ENCODE assay signal across 38 cellular contexts in the genomic region with DNA sequence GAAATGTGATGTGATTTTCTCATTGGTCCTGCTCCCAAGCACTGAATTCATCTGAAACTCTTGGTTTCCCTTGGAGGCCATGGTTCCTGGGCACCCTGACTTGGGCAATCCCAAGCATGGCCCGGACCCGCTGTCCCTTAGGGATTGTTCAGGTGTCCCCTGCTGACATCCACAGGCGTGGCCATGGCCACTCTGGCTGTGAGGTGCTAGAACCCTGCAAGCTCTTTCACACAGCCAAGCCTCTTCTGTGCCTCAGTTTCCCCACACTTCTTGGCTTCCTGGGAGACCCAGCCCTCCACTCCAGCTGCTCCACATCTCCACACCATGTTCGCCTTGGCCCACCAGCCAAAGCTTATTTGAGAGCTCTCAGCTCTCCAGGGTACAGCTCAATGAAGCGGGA. TPM values are rescaled to one million over a fixed set of nuclear protein-coding genes. Genes with fewer than 3 reads are reported as not detected.
"Had no signal": no experiment of that assay in that cellular context is flagged by ENCODE, and none has a peak within 500 bp of the region (broad histone marks: within the 10 kb centered on the region; RNA-seq: fewer than 3 reads in every experiment).

No MANE protein-coding gene starts in this region.

- H3K4me3 Mint-ChIP-seq: activated B cell treated with CpG ODN at 0.5 μM for 24 hours; activated CD4-positive, alpha-beta memory T cell treated with anti-CD3 and anti-CD28 coated beads for 36 hours; activated CD4-positive, alpha-beta T cell treated with anti-CD3 and anti-CD28 coated beads, Interleukin-2, amount 10 ng/mL, durations not matched to agents 24 days and 14 days; activated CD8-positive, alpha-beta T cell treated with anti-CD3 and anti-CD28 coated beads for 36 hours; activated naive CD4-positive, alpha-beta T cell treated with anti-CD3 and anti-CD28 coated beads for 36 hours; activated naive CD8-positive, alpha-beta T cell treated with anti-CD3 and anti-CD28 coated beads for 36 hours; activated T-cell treated with anti-CD3 and anti-CD28 coated beads, Interleukin-2, amount 50 U/mL, for 4 hours; activated T-cell treated with anti-CD3 and anti-CD28 coated beads, Interleukin-2, amount 50 U/mL, for 72 hours; activated T-helper 1 cell treated with anti-CD3 and anti-CD28 coated beads, Interleukin-12 subunit alpha, Interleukin-12 subunit beta, Interleukin-2, Interleukin-4 antibody, amounts not matched to agents 30 ng/mL and 10 ng/mL and 1 ng/mL, durations not matched to agents 14 hours and 24 hours and 36 hours; activated T-helper 17 cell treated with anti-CD3 and anti-CD28 coated beads, Interleukin-2, amount 50 U/mL, for 72 hours; T-helper 1 cell treated with Interleukin-12 subunit alpha and Interleukin-12 subunit beta and Interleukin-4 antibody, amounts not matched to agents 30 μg/mL and 1 μg/mL, for 36 hours; T-helper 2 cell treated with Interferon-gamma antibody and Interleukin-4, amounts not matched to agents 5 μg/mL and 100 μg/mL, for 36 hours had no signal

- H3K27ac Mint-ChIP-seq: activated B cell treated with CpG ODN at 0.5 μM for 24 hours; activated CD4-positive, alpha-beta memory T cell treated with anti-CD3 and anti-CD28 coated beads for 36 hours; activated CD4-positive, alpha-beta T cell treated with anti-CD3 and anti-CD28 coated beads, Interleukin-2, amount 10 ng/mL, durations not matched to agents 24 days and 14 days; activated CD8-positive, alpha-beta T cell treated with anti-CD3 and anti-CD28 coated beads for 36 hours; activated naive CD4-positive, alpha-beta T cell treated with anti-CD3 and anti-CD28 coated beads for 36 hours; activated naive CD4-positive, alpha-beta T cell treated with anti-CD3 and anti-CD28 coated beads, Interleukin-2, amount 50 U/mL, for 72 hours; activated naive CD8-positive, alpha-beta T cell treated with anti-CD3 and anti-CD28 coated beads for 36 hours; activated T-cell treated with anti-CD3 and anti-CD28 coated beads, Interleukin-2, amount 50 U/mL, for 72 hours; activated T-helper 1 cell treated with anti-CD3 and anti-CD28 coated beads, Interleukin-12 subunit alpha, Interleukin-12 subunit beta, Interleukin-2, Interleukin-4 antibody, amounts not matched to agents 30 ng/mL and 10 ng/mL and 1 ng/mL, durations not matched to agents 14 hours and 24 hours and 36 hours; activated T-helper 17 cell treated with anti-CD3 and anti-CD28 coated beads, Interleukin-2, amount 50 U/mL, for 72 hours; T-helper 1 cell treated with Interleukin-12 subunit alpha and Interleukin-12 subunit beta and Interleukin-4 antibody, amounts not matched to agents 30 μg/mL and 1 μg/mL, for 36 hours; T-helper 2 cell treated with Interferon-gamma antibody and Interleukin-4, amounts not matched to agents 5 μg/mL and 100 μg/mL, for 36 hours had no signal

- H3K36me3 Mint-ChIP-seq: activated CD4-positive, alpha-beta memory T cell treated with anti-CD3 and anti-CD28 coated beads for 36 hours; activated naive CD4-positive, alpha-beta T cell treated with anti-CD3 and anti-CD28 coated beads, Interleukin-2, amount 50 U/mL, for 72 hours; activated naive CD8-positive, alpha-beta T cell treated with anti-CD3 and anti-CD28 coated beads for 36 hours had no signal

- H3K27me3 ChIP-seq: adrenal gland, body of pancreas, brain microvascular endothelial cell, breast epithelium had no signal

- H3K27me3 Mint-ChIP-seq: activated CD4-positive, alpha-beta memory T cell treated with anti-CD3 and anti-CD28 coated beads for 36 hours had no signal

- H3K9me3 ChIP-seq: adrenal gland, body of pancreas, breast epithelium had no signal

- H3K9me3 Mint-ChIP-seq: activated B cell treated with CpG ODN at 0.5 μM for 24 hours; activated CD4-positive, alpha-beta memory T cell treated with anti-CD3 and anti-CD28 coated beads for 36 hours; activated CD4-positive, alpha-beta T cell treated with anti-CD3 and anti-CD28 coated beads, Interleukin-2, amount 10 ng/mL, durations not matched to agents 24 days and 14 days; activated CD8-positive, alpha-beta T cell treated with anti-CD3 and anti-CD28 coated beads for 36 hours; activated naive CD4-positive, alpha-beta T cell treated with anti-CD3 and anti-CD28 coated beads for 36 hours; activated naive CD4-positive, alpha-beta T cell treated with anti-CD3 and anti-CD28 coated beads, Interleukin-2, amount 50 U/mL, for 72 hours; activated naive CD8-positive, alpha-beta T cell treated with anti-CD3 and anti-CD28 coated beads for 36 hours; activated T-cell treated with anti-CD3 and anti-CD28 coated beads, Interleukin-2, amount 50 U/mL, for 4 hours; activated T-cell treated with anti-CD3 and anti-CD28 coated beads, Interleukin-2, amount 50 U/mL, for 72 hours; activated T-helper 1 cell treated with anti-CD3 and anti-CD28 coated beads, Interleukin-12 subunit alpha, Interleukin-12 subunit beta, Interleukin-2, Interleukin-4 antibody, amounts not matched to agents 30 ng/mL and 10 ng/mL and 1 ng/mL, durations not matched to agents 14 hours and 24 hours and 36 hours; activated T-helper 17 cell treated with anti-CD3 and anti-CD28 coated beads, Interleukin-2, amount 50 U/mL, for 72 hours; T-helper 1 cell treated with Interleukin-12 subunit alpha and Interleukin-12 subunit beta and Interleukin-4 antibody, amounts not matched to agents 30 μg/mL and 1 μg/mL, for 36 hours had no signal

- H3K27ac ChIP-seq: adrenal gland, body of pancreas, brain microvascular endothelial cell, breast epithelium, VCaP had no signal

- H3K4me3 ChIP-seq: adrenal gland, body of pancreas, breast epithelium had no signal

- H3K4me1 Mint-ChIP-seq: activated CD4-positive, alpha-beta T cell treated with anti-CD3 and anti-CD28 coated beads, Interleukin-2, amount 10 ng/mL, durations not matched to agents 24 days and 14 days; activated naive CD8-positive, alpha-beta T cell treated with anti-CD3 and anti-CD28 coated beads for 36 hours; activated T-helper 17 cell treated with anti-CD3 and anti-CD28 coated beads, Interleukin-2, amount 50 U/mL, for 72 hours had no signal

- DNase-seq: activated B cell treated with CpG ODN at 0.5 μM for 24 hours; activated CD4-positive, alpha-beta memory T cell treated with anti-CD3 and anti-CD28 coated beads for 36 hours; activated CD4-positive, alpha-beta T cell treated with anti-CD3 and anti-CD28 coated beads for 4 hours; activated CD4-positive, alpha-beta T cell treated with anti-CD3 and anti-CD28 coated beads, Interleukin-2, amount 10 ng/mL, durations not matched to agents 24 days and 14 days; activated CD4-positive, alpha-beta T cell treated with anti-CD3 and anti-CD28 coated beads, Interleukin-2, amount 50 U/mL, for 1 hour; activated CD4-positive, alpha-beta T cell treated with anti-CD3 and anti-CD28 coated beads, Interleukin-2, amount 50 U/mL, for 4 hours; activated CD4-positive, CD25-positive, alpha-beta regulatory T cell treated with anti-CD3 and anti-CD28 coated beads, Interleukin-2, amount 50 U/mL, for 72 hours; activated CD8-positive, alpha-beta memory T cell treated with anti-CD3 and anti-CD28 coated beads, Interleukin-2, amount 50 U/mL, for 4 hours; activated CD8-positive, alpha-beta T cell treated with anti-CD3 and anti-CD28 coated beads for 36 hours; activated effector memory CD4-positive, alpha-beta T cell treated with anti-CD3 and anti-CD28 coated beads, Interleukin-2, amount 50 U/mL, for 16 hours; activated gamma-delta T cell treated with Interleukin-2 at 50 U/mL for 16 hours; activated naive CD4-positive, alpha-beta T cell; activated naive CD4-positive, alpha-beta T cell treated with anti-CD3 and anti-CD28 coated beads for 36 hours; activated naive CD4-positive, alpha-beta T cell treated with anti-CD3 and anti-CD28 coated beads, Interleukin-2, amount 50 U/mL, for 16 hours; activated naive CD8-positive, alpha-beta T cell treated with anti-CD3 and anti-CD28 coated beads for 36 hours; activated T-cell treated with anti-CD3 and anti-CD28 coated beads for 4 hours; activated T-cell treated with anti-CD3 and anti-CD28 coated beads, Interleukin-2, amount 50 U/mL, for 1 hour; activated T-cell treated with anti-CD3 and anti-CD28 coated beads, Interleukin-2, amount 50 U/mL, for 4 hours; activated T-cell treated with anti-CD3 and anti-CD28 coated beads, Interleukin-2, amount 50 U/mL, for 72 hours; adrenal gland; amniotic stem cell; body of pancreas; brain microvascular endothelial cell; central memory CD4-positive, alpha-beta T cell; T-helper 1 cell; T-helper 2 cell; T-helper 9 cell had no signal

- H3K36me3 ChIP-seq: adrenal gland, brain microvascular endothelial cell, breast epithelium had no signal

RNA-seq across cellular contexts. Expression of a gene that starts 12.0 kb away (rescaled TPM):
- total RNA-seq: activated B cell treated with CpG ODN at 0.5 μM for 24 hours; activated CD4-positive, alpha-beta memory T cell treated with anti-CD3 and anti-CD28 coated beads for 36 hours; activated CD4-positive, alpha-beta T cell treated with anti-CD3 and anti-CD28 coated beads, Interleukin-2, amount 10 ng/mL, durations not matched to agents 24 days and 14 days; activated CD8-positive, alpha-beta memory T cell treated with anti-CD3 and anti-CD28 coated beads for 36 hours; activated CD8-positive, alpha-beta T cell treated with anti-CD3 and anti-CD28 coated beads for 36 hours; activated naive CD4-positive, alpha-beta T cell treated with anti-CD3 and anti-CD28 coated beads for 36 hours; activated naive CD8-positive, alpha-beta T cell treated with anti-CD3 and anti-CD28 coated beads for 36 hours; activated T-cell treated with anti-CD3 and anti-CD28 coated beads, Interleukin-2, amount 50 U/mL, for 72 hours; activated T-helper 1 cell treated with anti-CD3 and anti-CD28 coated beads, Interleukin-12 subunit alpha, Interleukin-12 subunit beta, Interleukin-2, Interleukin-4 antibody, amounts not matched to agents 30 ng/mL and 10 ng/mL and 1 ng/mL, durations not matched to agents 14 hours and 24 hours and 36 hours; astrocyte had no signal

RNA-seq across cellular contexts. Expression of a gene that starts 58.4 kb away (rescaled TPM):
- total RNA-seq: activated B cell treated with CpG ODN at 0.5 μM for 24 hours; activated CD4-positive, alpha-beta T cell treated with anti-CD3 and anti-CD28 coated beads, Interleukin-2, amount 10 ng/mL, durations not matched to agents 24 days and 14 days; activated T-helper 17 cell treated with anti-CD3 and anti-CD28 coated beads, Interleukin-2, amount 50 U/mL, for 72 hours; adrenal gland; astrocyte; body of pancreas; cardiac septum; cerebellum had no signal
